Comparison of ENCODE assay signal across 13 cellular contexts in genomic region chr17:43721537-43722268, GRCh38. TPM values are rescaled to one million over a fixed set of nuclear protein-coding genes. Genes with fewer than 3 reads are reported as not detected.
DNase-seq lines count a peak whose midpoint lies in the region; ATAC-seq and TF ChIP-seq lines count a peak whose summit lies in the region.
"Had no signal": no experiment of that assay in that cellular context is flagged by ENCODE, and none has a peak within 500 bp of the region (broad histone marks: within the 10 kb centered on the region; RNA-seq: fewer than 3 reads in every experiment).

No MANE protein-coding gene starts in this region.

- H3K18ac ChIP-seq in IMR-90 (ENCODE audit: low read depth, low read length): peak overlapping the region; percentile 57

- no peaks in the 10 kb centered on the region for H3K79me1 ChIP-seq in IMR-90 (ENCODE audit: low read depth in 1 of 2, low read length in 2 of 2)

- no peak for TF ChIP-seq RAD21 in IMR-90 (IDR thresholded peaks at IDR 0.05; ENCODE audit: low read length)

- H3K27ac ChIP-seq in IMR-90 (ENCODE audit: insufficient read depth, low read length) (peak overlapping the region; percentile 13; the same call in 1 of the 2 replicates), ascending aorta (peak overlapping the region; percentile 93 to 97), heart right ventricle (peak overlapping the region in 3 of 10 donors; percentile 96 to 100 (median 99))
- no peak overlapping the region for H3K27ac ChIP-seq in naive thymus-derived CD4-positive, alpha-beta T cell (ENCODE audit: low read depth, low read length)
- H3K27ac ChIP-seq: SK-N-MC had no signal

- in situ Hi-C loops in IMR-90 (cut with MboI; ENCODE audit: low sequenced_read_pairs): no loop called here

- H3K36me3 Mint-ChIP-seq in Caco-2 (ENCODE audit: insufficient read depth, unreplicated experiment): peaks cover 7% of the 10 kb centered on the region
- H3K36me3 Mint-ChIP-seq in naive thymus-derived CD4-positive, alpha-beta T cell: peaks cover 0 to 5% (median 0%) of the 10 kb centered on the region in 5 donors

- no peak overlapping the region for H3K9ac ChIP-seq in IMR-90 (ENCODE audit: low read depth, low read length)

- no peak overlapping the region for H3K4me2 ChIP-seq in IMR-90 (ENCODE audit: low read depth, low read length)

- H3K14ac ChIP-seq in IMR-90 (replicated peaks; ENCODE audit: low read depth, low read length): peak overlapping the region; percentile 55

- peak overlapping the region; percentile 32 for H3K4ac ChIP-seq in IMR-90 (ENCODE audit: low read depth, low read length)

- peak overlapping the region; percentile 69 for H3K27ac Mint-ChIP-seq in Caco-2 (ENCODE audit: unreplicated experiment)
- peak overlapping the region in 8 of 9 donors; percentile 16 to 98 (median 86) for H3K27ac Mint-ChIP-seq in naive thymus-derived CD4-positive, alpha-beta T cell

- H3K36me3 ChIP-seq in Caco-2 (ENCODE audit: control insufficient read depth, insufficient read depth, low read length) (no peaks in the 10 kb centered on the region), IMR-90 (ENCODE audit: control insufficient read depth, insufficient read depth, low read length) (no peaks in the 10 kb centered on the region), ascending aorta (no peaks in the 10 kb centered on the region), heart right ventricle (no peaks in the 10 kb centered on the region)
- peaks cover 0 to 4% (median 0%) of the 10 kb centered on the region in 3 experiments for H3K36me3 ChIP-seq in naive thymus-derived CD4-positive, alpha-beta T cell (ENCODE audit: control insufficient read depth in 2 of 3, insufficient read depth in 3 of 3, low read length in 3 of 3)

- TF ChIP-seq POLR2A in IMR-90 (IDR thresholded peaks at IDR 0.05; ENCODE audit: low read depth, low read length): no peak

- peak overlapping the region; percentile 69 for H3K4me3 Mint-ChIP-seq in Caco-2 (ENCODE audit: unreplicated experiment)
- H3K4me3 Mint-ChIP-seq in naive thymus-derived CD4-positive, alpha-beta T cell: peak overlapping the region; percentile 78 to 100 (median 96)

- CTCF ChIA-PET in Caco-2 (lab: Charles Lee) (no interaction called here), IMR-90 (lab: Yijun Ruan, JAX) (no interaction called here)
- CTCF ChIA-PET in naive thymus-derived CD4-positive, alpha-beta T cell (lab: Charles Lee): no interaction called here

- peak overlapping the region; percentile 82 for H2BK20ac ChIP-seq in IMR-90 (ENCODE audit: low read depth, low read length)

- DNase-seq in Caco-2 (no peak), IMR-90 (peak; percentile 35), ascending aorta (ENCODE audit: low spot score in 2 of 2) (no peak), HK-2 (ENCODE audit: unreplicated experiment) (no peak), heart right ventricle (no peak)
- DNase-seq in naive thymus-derived CD4-positive, alpha-beta T cell: no peak
- DNase-seq: GOT3, NCI-H2171 had no signal

- H2BK120ac ChIP-seq in IMR-90 (ENCODE audit: low read depth, low read length): peak overlapping the region; percentile 82

- H4K5ac ChIP-seq in IMR-90 (ENCODE audit: low read depth, low read length): peak overlapping the region; percentile 56

- H3K27me3 Mint-ChIP-seq in Caco-2 (ENCODE audit: insufficient read depth, unreplicated experiment): no peaks in the 10 kb centered on the region
- peaks cover 0 to 16% (median 5%) of the 10 kb centered on the region in 5 donors for H3K27me3 Mint-ChIP-seq in naive thymus-derived CD4-positive, alpha-beta T cell

- no peaks in the 10 kb centered on the region for H3K27me3 ChIP-seq in Caco-2 (replicated peaks; ENCODE audit: control insufficient read depth, insufficient read depth, low read length)
- H3K27me3 ChIP-seq in IMR-90 (ENCODE audit: control insufficient read depth, insufficient read depth, low read length): no peaks in the 10 kb centered on the region
- H3K27me3 ChIP-seq in ascending aorta: no peaks in the 10 kb centered on the region
- H3K27me3 ChIP-seq in naive thymus-derived CD4-positive, alpha-beta T cell (ENCODE audit: control insufficient read depth in 2 of 2, insufficient read depth in 2 of 2, low read length in 2 of 2): no peaks in the 10 kb centered on the region
- H3K27me3 ChIP-seq in heart right ventricle: no peaks in the 10 kb centered on the region

- peak overlapping the region; percentile 77 to 98; a peak in 2 of 4 replicates for H4K8ac ChIP-seq in IMR-90 (ENCODE audit: low read depth in 2 of 2, low read length in 2 of 2)

- ATAC-seq in IMR-90 (ENCODE audit: low read depth) (no peak), GM18907 (IDR thresholded peaks at IDR 0.05; ENCODE audit: unreplicated experiment) (no peak), heart right ventricle (no peak), HG02678 (IDR thresholded peaks at IDR 0.05; ENCODE audit: unreplicated experiment) (no peak)
- ATAC-seq in naive thymus-derived CD4-positive, alpha-beta T cell: no peak

- H2AFZ ChIP-seq in IMR-90 (replicated peaks; ENCODE audit: low read length, poor library complexity): no peak overlapping the region

- 100% methylated on average over 2 of the region's 4 CpGs; no CpG with 5 or more reads in 1 of the 2 experiments for WGBS in IMR-90 (ENCODE audit: extremely low coverage in 2 of 2, insufficient read length in 1 of 2), 2 experiments
- WGBS in heart right ventricle, 2 donors: 91 to 92% methylated on average over 4 of the region's 4 CpGs

- peak overlapping the region; percentile 26; the same call in 1 of the 2 replicates for H3K23ac ChIP-seq in IMR-90 (ENCODE audit: low read depth, low read length)

- H3K9me1 ChIP-seq in IMR-90 (ENCODE audit: insufficient read depth, low read length): peaks cover 13% of the 10 kb centered on the region; the same call in 1 of the 2 replicates

- no peaks in the 10 kb centered on the region for H4K20me1 ChIP-seq in IMR-90 (ENCODE audit: insufficient read depth, low read length)

- H2BK15ac ChIP-seq in IMR-90 (ENCODE audit: low read depth, low read length): peak overlapping the region; percentile 55; the same call in 1 of the 3 replicates

- dilution Hi-C loops in IMR-90 (cut with HindIII; ENCODE audit: low sequenced_read_pairs, unreplicated experiment): no loop called here

- H2AK9ac ChIP-seq in IMR-90 (replicated peaks; ENCODE audit: low read depth, low read length, poor library complexity): peak overlapping the region; percentile 26

- H3K9me3 ChIP-seq in Caco-2: no peaks in the 10 kb centered on the region
- H3K9me3 ChIP-seq in IMR-90 (ENCODE audit: control insufficient read depth, insufficient read depth, low read length): no peaks in the 10 kb centered on the region
- H3K9me3 ChIP-seq in ascending aorta: no peaks in the 10 kb centered on the region
- H3K9me3 ChIP-seq in naive thymus-derived CD4-positive, alpha-beta T cell (ENCODE audit: control insufficient read depth in 2 of 3, low read length in 3 of 3): no peaks in the 10 kb centered on the region
- no peaks in the 10 kb centered on the region for H3K9me3 ChIP-seq in heart right ventricle
- H3K9me3 ChIP-seq: mucosa of descending colon had no signal

- POLR2A ChIA-PET in Caco-2 (lab: Charles Lee) (no interaction called here), IMR-90 (lab: Charles Lee; ENCODE audit: unreplicated experiment) (interaction anchor here (0.6 kb wide), 1 partner anchor 20 kb away, joined by 4 read pairs; no protein-coding TSS in a partner anchor)
- POLR2A ChIA-PET in naive thymus-derived CD4-positive, alpha-beta T cell (lab: Charles Lee): interaction anchor here (0.6 kb wide), 3 partner anchors 8 to 374 kb away, joined by 3 to 7 read pairs (median 3); no protein-coding TSS in a partner anchor

- H4K91ac ChIP-seq in IMR-90 (ENCODE audit: insufficient read depth, low read depth, low read length): peak overlapping the region; percentile 80

- H2AK5ac ChIP-seq in IMR-90 (ENCODE audit: low read depth, low read length): peak overlapping the region; percentile 10; the same call in 1 of the 2 replicates

- peak overlapping the region; percentile 5 for H2BK5ac ChIP-seq in IMR-90 (ENCODE audit: low read depth, low read length, poor library complexity, severe bottlenecking)

- H3K56ac ChIP-seq in IMR-90 (ENCODE audit: extremely low read depth, insufficient read depth, low read length): peak overlapping the region; percentile 24; the same call in 1 of the 2 replicates

- TF ChIP-seq CTCF in Caco-2 (IDR thresholded peaks at IDR 0.05; ENCODE audit: insufficient read depth in 1 of 2, low read depth in 1 of 2, low read length in 1 of 2, severe bottlenecking in 1 of 2, unreplicated experiment in 1 of 2) (no peak), IMR-90 (conservative IDR thresholded peaks at IDR 0.05; ENCODE audit: low read depth, low read length) (no peak), ascending aorta (IDR thresholded peaks at IDR 0.05) (no peak), heart right ventricle (IDR thresholded peaks at IDR 0.05) (no peak)

- H3K4me1 ChIP-seq in Caco-2 (0 out of 2 replicates have a peak, but pooled peaks cover 4% of the 10 kb centered on the region), IMR-90 (ENCODE audit: control insufficient read depth, insufficient read depth, low read length) (peaks cover 12% of the 10 kb centered on the region), ascending aorta (peaks cover 0 to 6% of the 10 kb centered on the region in 2 donors), heart right ventricle (peaks cover 0 to 18% (median 5%) of the 10 kb centered on the region in 9 donors)
- H3K4me1 ChIP-seq in naive thymus-derived CD4-positive, alpha-beta T cell (ENCODE audit: control insufficient read depth in 2 of 2, insufficient read depth in 2 of 2, low read length in 2 of 2): peaks cover 0 to 5% of the 10 kb centered on the region in 2 donors

- no peaks in the 10 kb centered on the region for H3K9me3 Mint-ChIP-seq in Caco-2 (ENCODE audit: unreplicated experiment)
- peaks cover 0 to 6% (median 0%) of the 10 kb centered on the region in 11 donors for H3K9me3 Mint-ChIP-seq in naive thymus-derived CD4-positive, alpha-beta T cell

- H3K4me3 ChIP-seq in Caco-2 (ENCODE audit: low read depth, low read length) (no peak overlapping the region), IMR-90 (ENCODE audit: insufficient read depth, low read depth, low read length) (no peak overlapping the region), ascending aorta (no peak overlapping the region), heart right ventricle (peak overlapping the region in 2 of 10 donors; percentile 72 to 93)
- H3K4me3 ChIP-seq in naive thymus-derived CD4-positive, alpha-beta T cell (ENCODE audit: low read length): no peak overlapping the region
- H3K4me3 ChIP-seq: SK-N-MC had no signal

- no TSS peak for BruUV-seq in Caco-2 (replicated peaks; lab: Mats Ljungman, UMichigan)
- BruUV-seq in IMR-90 (replicated peaks; lab: Mats Ljungman, UMichigan): no TSS peak

- peaks cover 28% of the 10 kb centered on the region for H3K4me1 Mint-ChIP-seq in Caco-2 (ENCODE audit: low read depth, unreplicated experiment)
- peaks cover 5 to 18% (median 6%) of the 10 kb centered on the region in 7 donors for H3K4me1 Mint-ChIP-seq in naive thymus-derived CD4-positive, alpha-beta T cell

- intact Hi-C loops in Caco-2 (cut with micrococcal nuclease; ENCODE audit: unreplicated experiment) (no loop called here), IMR-90 (cut with micrococcal nuclease) (no loop called here), ascending aorta (cut with DNase I) (loop anchor here (2.0 kb wide), 1 partner anchor 25 kb away; no protein-coding TSS in a partner anchor), heart right ventricle (cut with DNase I) (no loop called here)
- intact Hi-C loops in naive thymus-derived CD4-positive, alpha-beta T cell (cut with micrococcal nuclease): loop anchor here (2.0 to 10.0 kb wide), 2 partner anchors 357 to 465 kb away; partner anchors contain the start of gene TMUB2 (in 1 of the 2)

RNA-seq across cellular contexts. Expression of gene SOST, which starts 36.9 kb away (rescaled TPM):
- total RNA-seq in Caco-2 (2022) (not detected in 2 replicates), IMR-90 (2012; rRNA removed) (not detected in 2 replicates), ascending aorta (15.1 TPM), heart right ventricle (under 1 TPM in 1 of 10 donors, not detected in 9; 0.14 TPM)
- polyA plus RNA-seq in IMR-90 (2012; rRNA removed) (not detected in 2 replicates), heart right ventricle (under 1 TPM in 1 of 2 donors, not detected in 1; 0.03 TPM)
- not detected in 2 replicates for polyA plus RNA-seq in IMR-90 (2012; cell fraction: cytosol; rRNA removed)
- polyA plus RNA-seq in IMR-90 (2012; cell fraction: nucleus; rRNA removed; ENCODE audit: low replicate concordance): not detected in 2 replicates
- not detected for total RNA-seq in naive thymus-derived CD4-positive, alpha-beta T cell
- not detected for polyA plus RNA-seq in naive thymus-derived CD4-positive, alpha-beta T cell
- total RNA-seq: mucosa of descending colon had no signal
- polyA plus RNA-seq: esophagus had no signal

RNA-seq across cellular contexts. Expression of gene DUSP3, which starts 57.1 kb away (rescaled TPM):
- total RNA-seq in Caco-2 (2022): 78.8 and 86.3 TPM in 2 replicates
- total RNA-seq in IMR-90 (2012; rRNA removed): 40.9 and 42.5 TPM in 2 replicates
- polyA plus RNA-seq in IMR-90 (2012; rRNA removed): 33.3 and 33.5 TPM in 2 replicates
- 22.0 and 23.5 TPM in 2 replicates for polyA plus RNA-seq in IMR-90 (2012; cell fraction: cytosol; rRNA removed)
- 30.4 and 43.5 TPM in 2 replicates for polyA plus RNA-seq in IMR-90 (2012; cell fraction: nucleus; rRNA removed; ENCODE audit: low replicate concordance)
- 70.5 TPM for total RNA-seq in ascending aorta
- 10 to 100 TPM in 3 of 5 experiments, 1 to 10 TPM in 2; 8.5 to 31.0 (median 11.0) TPM for total RNA-seq in naive thymus-derived CD4-positive, alpha-beta T cell
- polyA plus RNA-seq in naive thymus-derived CD4-positive, alpha-beta T cell: 1 to 10 TPM; 5.4 to 6.1 TPM
- 100 to 1,000 TPM; 222 to 359 (median 297) TPM for total RNA-seq in heart right ventricle
- polyA plus RNA-seq in heart right ventricle: 100 to 1,000 TPM; 119 to 371 TPM

RNA-seq across cellular contexts. Expression of gene CFAP97D1, which starts 58.5 kb away (rescaled TPM):
- total RNA-seq in Caco-2 (2022): 0.18 TPM in 1 of 2 replicates, not detected in the other
- under 0.01 TPM in 1 of 2 replicates, not detected in the other for total RNA-seq in IMR-90 (2012; rRNA removed)
- polyA plus RNA-seq in IMR-90 (2012; rRNA removed): 0.03 TPM in 1 of 2 replicates, not detected in the other
- polyA plus RNA-seq in IMR-90 (2012; cell fraction: cytosol; rRNA removed): not detected in 2 replicates
- 0.03 TPM in 1 of 2 replicates, not detected in the other for polyA plus RNA-seq in IMR-90 (2012; cell fraction: nucleus; rRNA removed; ENCODE audit: low replicate concordance)
- not detected for total RNA-seq in ascending aorta
- total RNA-seq in naive thymus-derived CD4-positive, alpha-beta T cell: not detected
- polyA plus RNA-seq in naive thymus-derived CD4-positive, alpha-beta T cell: not detected
- total RNA-seq in heart right ventricle: under 1 TPM in 3 of 10 donors, not detected in 7; 0.07 to 0.09 (median 0.09) TPM
- not detected for polyA plus RNA-seq in heart right ventricle
- total RNA-seq: mucosa of descending colon had no signal

RNA-seq across cellular contexts. Expression of gene MEOX1, which starts 60.0 kb away (rescaled TPM):
- total RNA-seq in Caco-2 (2022) (0.72 and 1.7 TPM in 2 replicates), IMR-90 (2012; rRNA removed) (0.72 and 0.83 TPM in 2 replicates), ascending aorta (17.8 TPM), heart right ventricle (10 to 100 TPM in 8 of 10 donors, 1 to 10 TPM in 2; 6.4 to 20.7 (median 12.3) TPM)
- polyA plus RNA-seq in IMR-90 (2012; rRNA removed) (0.48 and 0.52 TPM in 2 replicates), heart right ventricle (10 to 100 TPM; 17.0 to 25.3 TPM)
- polyA plus RNA-seq in IMR-90 (2012; cell fraction: cytosol; rRNA removed): 0.40 and 0.52 TPM in 2 replicates
- polyA plus RNA-seq in IMR-90 (2012; cell fraction: nucleus; rRNA removed; ENCODE audit: low replicate concordance): 0.32 and 0.38 TPM in 2 replicates
- 1 to 10 TPM in 1 of 5 experiments, under 1 TPM in 4; 0.37 to 2.5 (median 0.54) TPM for total RNA-seq in naive thymus-derived CD4-positive, alpha-beta T cell
- 1 to 10 TPM in 1 of 2 donors, under 1 TPM in 1; 0.40 to 1.5 TPM for polyA plus RNA-seq in naive thymus-derived CD4-positive, alpha-beta T cell

Comparison
In these comparisons a context has a peak if more than half of its experiments do, and no peak if none do; other contexts are left out.
1. RNA of gene SOST, which starts 36.9 kb away (total RNA-seq): 15.1 TPM in ascending aorta (single experiment); not detected in Caco-2, not detected in IMR-90, not detected in naive thymus-derived CD4-positive, alpha-beta T cell and 0.14 TPM in heart right ventricle; every median in the first group is over 10 times any median in the second.
2. intact Hi-C loops: an anchor here in ascending aorta (2.0 kb wide) and naive thymus-derived CD4-positive, alpha-beta T cell (2.0 to 10.0 kb wide); none called in Caco-2, IMR-90 and heart right ventricle.